Comparison of ENCODE assay signal across 1 cellular context in the genomic region with DNA sequence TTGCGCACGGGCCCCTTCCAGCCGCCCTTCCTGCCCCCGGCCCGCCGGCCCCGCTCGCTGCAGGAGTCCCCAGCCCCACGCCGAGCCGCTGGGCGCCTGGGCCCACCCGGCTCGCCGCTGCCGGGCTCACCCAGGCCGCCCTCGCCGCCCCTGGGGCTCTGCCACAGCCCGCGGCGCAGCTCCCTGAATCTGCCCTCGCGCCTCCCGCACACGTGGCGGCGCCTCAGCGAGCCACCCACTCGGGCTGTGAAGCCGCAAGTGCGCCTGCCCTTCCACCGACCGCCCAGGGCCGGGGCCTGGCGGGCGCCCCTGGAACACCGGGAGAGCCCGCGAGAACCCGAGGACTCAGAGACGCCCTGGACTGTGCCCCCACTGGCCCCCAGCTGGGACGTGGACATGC.
TF ChIP-seq lines count a peak whose summit lies in the region.

No MANE protein-coding gene starts in this region.

TF ChIP-seq in GM23338, 12 proteins besides CTCF, POLR2A, EP300 and RAD21 (continued from another document):
- TF ChIP-seq ZNF462 (CRISPR knock-in tag; IDR thresholded peaks at IDR 0.05) = no peak
- TF ChIP-seq ZNF114 (CRISPR knock-in tag; IDR thresholded peaks at IDR 0.05) = no peak
- no peak for TF ChIP-seq EZH2 (IDR thresholded peaks at IDR 0.05; ENCODE audit: low read depth, unreplicated experiment)
- TF ChIP-seq NANOG (IDR thresholded peaks at IDR 0.05; ENCODE audit: borderline replicate concordance) = no peak
- no peak for TF ChIP-seq ZNF331 (CRISPR knock-in tag; IDR thresholded peaks at IDR 0.05; ENCODE audit: low read depth)
- TF ChIP-seq REST (IDR thresholded peaks at IDR 0.05; ENCODE audit: unreplicated experiment) = no peak
